Comparison of ENCODE assay signal across 25 cellular contexts in the genomic region with DNA sequence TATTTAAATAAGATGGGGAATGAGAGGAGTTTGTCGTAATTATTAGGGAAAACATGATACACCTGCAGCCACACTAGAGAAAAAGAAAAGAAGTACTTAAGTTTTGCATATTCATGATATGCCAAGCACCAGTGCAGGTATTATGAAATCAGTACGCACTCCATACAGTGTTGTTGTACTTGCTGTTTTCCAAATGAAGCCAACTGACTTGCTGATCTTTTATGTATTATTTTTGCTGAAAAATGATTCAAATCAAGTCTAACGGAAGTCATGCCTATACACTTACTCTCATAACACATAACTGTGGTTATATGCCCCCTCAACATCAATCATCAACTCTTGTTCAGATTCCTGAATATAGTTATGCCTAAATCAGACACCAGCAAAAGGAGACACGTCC.
"Had no signal": no experiment of that assay in that cellular context is flagged by ENCODE, and none has a peak within 500 bp of the region (broad histone marks: within the 10 kb centered on the region; RNA-seq: fewer than 3 reads in every experiment).

No MANE protein-coding gene starts in this region.

- H3K27ac ChIP-seq: colonic mucosa, epithelial cell of prostate, esophagus squamous epithelium, gastrocnemius medialis, heart right ventricle, left lung, lower lobe of right lung had no signal

- H3K36me3 ChIP-seq: colonic mucosa, esophagus squamous epithelium, gastrocnemius medialis, heart right ventricle, left lung, lower lobe of right lung had no signal

- H3K4me3 Mint-ChIP-seq: dendritic cell treated with granulocyte-macrophage colony-stimulating factor and Interleukin-4, amounts not matched to agents 40 ng/mL and 50 ng/mL, for 4 days; effector memory CD8-positive, alpha-beta T cell; endodermal cell; mesothelial cell of epicardium; naive B cell had no signal

- H3K36me3 Mint-ChIP-seq: mesothelial cell of epicardium, naive B cell had no signal

- ATAC-seq: effector memory CD8-positive, alpha-beta T cell; esophagus mucosa; gastrocnemius medialis; heart right ventricle; left cardiac atrium; left lung; left ventricle myocardium superior; lower lobe of right lung; mucosa of descending colon had no signal

- H3K4me1 Mint-ChIP-seq: mesothelial cell of epicardium, naive B cell had no signal

- H3K9me3 ChIP-seq: colonic mucosa, esophagus squamous epithelium, gastrocnemius medialis, heart right ventricle, left lung, lower lobe of right lung had no signal

- H3K4me3 ChIP-seq: colonic mucosa, esophagus squamous epithelium, gastrocnemius medialis, heart right ventricle, left lung, lower lobe of right lung, mucosa of descending colon had no signal

- H3K9me3 Mint-ChIP-seq: dendritic cell treated with granulocyte-macrophage colony-stimulating factor and Interleukin-4, amounts not matched to agents 40 ng/mL and 50 ng/mL, for 4 days; mesothelial cell of epicardium had no signal

- DNase-seq: colonic mucosa; cortex of kidney; effector CD8-positive, alpha-beta T cell; effector memory CD8-positive, alpha-beta T cell; endodermal cell; erythroblast; esophagus squamous epithelium; foreskin fibroblast; foreskin melanocyte; gastrocnemius medialis; glutamatergic neuron; head of caudate nucleus; heart right ventricle; hippocampal formation; left cardiac atrium; left lung; left ventricle myocardium superior; lower lobe of right lung; mesenchymal stem cell; mucosa of descending colon; naive B cell had no signal

- H3K27ac Mint-ChIP-seq: dendritic cell treated with granulocyte-macrophage colony-stimulating factor and Interleukin-4, amounts not matched to agents 40 ng/mL and 50 ng/mL, for 4 days; effector memory CD8-positive, alpha-beta T cell; endodermal cell; mesothelial cell of epicardium; naive B cell had no signal
